ENCODE assay signal across 14 cellular contexts in genomic region chr14:50055461-50056228, GRCh38.
DNase-seq lines count a peak whose midpoint lies in the region; ATAC-seq and TF ChIP-seq lines count a peak whose summit lies in the region.
"Had no signal": no experiment of that assay in that cellular context is flagged by ENCODE, and none has a peak within 500 bp of the region (broad histone marks: within the 10 kb centered on the region; RNA-seq: fewer than 3 reads in every experiment).

No MANE protein-coding gene starts in this region.

- TF ChIP-seq CTCF in GM12864 (IDR thresholded peaks at IDR 0.05; ENCODE audit: low read depth, low read length, missing control alignments) (peak; percentile 18), mesothelial cell of epicardium (IDR thresholded peaks at IDR 0.05; ENCODE audit: unreplicated experiment) (no peak)

- H3K36me3 Mint-ChIP-seq in naive thymus-derived CD4-positive, alpha-beta T cell: peaks cover 0 to 40% (median 21%) of the 10 kb centered on the region in 5 donors
- no peaks in the 10 kb centered on the region for H3K36me3 Mint-ChIP-seq in mesothelial cell of epicardium

- CTCF ChIA-PET in naive thymus-derived CD4-positive, alpha-beta T cell (lab: Charles Lee): no interaction called here

- intact Hi-C loops in naive thymus-derived CD4-positive, alpha-beta T cell (cut with micrococcal nuclease): no loop called here

- POLR2A ChIA-PET in naive thymus-derived CD4-positive, alpha-beta T cell (lab: Charles Lee): interaction anchor here (1.6 kb wide), 1 partner anchor 46 kb away, joined by 5 read pairs; no protein-coding TSS in a partner anchor

- no peak overlapping the region for H3K27ac ChIP-seq in naive thymus-derived CD4-positive, alpha-beta T cell (ENCODE audit: low read depth, low read length)
- H3K27ac ChIP-seq: KMS-11, tibial nerve had no signal

- H3K9me3 Mint-ChIP-seq in naive thymus-derived CD4-positive, alpha-beta T cell: peaks cover 0 to 1% (median 0%) of the 10 kb centered on the region in 11 donors
- no peaks in the 10 kb centered on the region for H3K9me3 Mint-ChIP-seq in mesothelial cell of epicardium

- no peaks in the 10 kb centered on the region for H3K27me3 ChIP-seq in naive thymus-derived CD4-positive, alpha-beta T cell (ENCODE audit: control insufficient read depth in 2 of 2, insufficient read depth in 2 of 2, low read length in 2 of 2)
- H3K27me3 ChIP-seq: tibial nerve had no signal

- H3K27me3 Mint-ChIP-seq in naive thymus-derived CD4-positive, alpha-beta T cell: no peaks in the 10 kb centered on the region
- H3K27me3 Mint-ChIP-seq in mesothelial cell of epicardium (ENCODE audit: low read depth): no peaks in the 10 kb centered on the region
- H3K27me3 Mint-ChIP-seq: activated CD8-positive, alpha-beta memory T cell treated with anti-CD3 and anti-CD28 coated beads, Interleukin-2, amount 10 ng/mL, durations not matched to agents 7 days and 5 days had no signal

- no peak overlapping the region for H3K4me3 Mint-ChIP-seq in naive thymus-derived CD4-positive, alpha-beta T cell
- H3K4me3 Mint-ChIP-seq in mesothelial cell of epicardium: no peak overlapping the region
- H3K4me3 Mint-ChIP-seq: activated CD8-positive, alpha-beta memory T cell treated with anti-CD3 and anti-CD28 coated beads, Interleukin-2, amount 10 ng/mL, durations not matched to agents 7 days and 5 days had no signal

- peaks cover 8 to 15% of the 10 kb centered on the region in 2 donors for H3K4me1 ChIP-seq in naive thymus-derived CD4-positive, alpha-beta T cell (ENCODE audit: control insufficient read depth in 2 of 2, insufficient read depth in 2 of 2, low read length in 2 of 2)

- DNase-seq in GM12864 (ENCODE audit: low read depth) (no peak), NCI-H524 treated with DMSO at 0.1 percent for 48 hours (lab: John Stamatoyannopoulos, UW) (peak; percentile 54), dermis blood vessel endothelial cell (peak; percentile 7), SIG-M5 treated with dmso at 0.1 percent for 504 hours (lab: John Stamatoyannopoulos, UW; ENCODE audit: unreplicated experiment) (no peak), NCI-H526 treated with DMSO at 0.1 percent for 48 hours (lab: John Stamatoyannopoulos, UW) (no peak), mesothelial cell of epicardium (ENCODE audit: low spot score in 2 of 2, unreplicated experiment in 2 of 2) (no peak)
- no peak for DNase-seq in naive thymus-derived CD4-positive, alpha-beta T cell
- no peak for DNase-seq in activated CD4-positive, alpha-beta T cell treated with anti-CD3 and anti-CD28 coated beads for 1 hour
- DNase-seq: activated CD8-positive, alpha-beta memory T cell treated with anti-CD3 and anti-CD28 coated beads, Interleukin-2, amount 10 ng/mL, durations not matched to agents 7 days and 5 days; NCI-H446; T-helper 1 cell had no signal

- peaks cover 23 to 53% (median 46%) of the 10 kb centered on the region in 7 donors for H3K4me1 Mint-ChIP-seq in naive thymus-derived CD4-positive, alpha-beta T cell
- H3K4me1 Mint-ChIP-seq in mesothelial cell of epicardium: peaks cover under 1% of the 10 kb centered on the region

- ATAC-seq in naive thymus-derived CD4-positive, alpha-beta T cell: peak; percentile 83
- ATAC-seq: activated CD8-positive, alpha-beta memory T cell treated with anti-CD3 and anti-CD28 coated beads, Interleukin-2, amount 10 ng/mL, durations not matched to agents 7 days and 5 days; left colon had no signal

- peak overlapping the region in 3 of 9 donors; percentile 15 to 52 (median 47) for H3K27ac Mint-ChIP-seq in naive thymus-derived CD4-positive, alpha-beta T cell
- no peak overlapping the region for H3K27ac Mint-ChIP-seq in mesothelial cell of epicardium
- H3K27ac Mint-ChIP-seq: activated CD8-positive, alpha-beta memory T cell treated with anti-CD3 and anti-CD28 coated beads, Interleukin-2, amount 10 ng/mL, durations not matched to agents 7 days and 5 days had no signal

- H3K9me3 ChIP-seq in naive thymus-derived CD4-positive, alpha-beta T cell (ENCODE audit: control insufficient read depth in 2 of 3, low read length in 3 of 3): no peaks in the 10 kb centered on the region
- H3K9me3 ChIP-seq: tibial nerve had no signal

- H3K36me3 ChIP-seq in naive thymus-derived CD4-positive, alpha-beta T cell (ENCODE audit: control insufficient read depth in 2 of 3, insufficient read depth in 3 of 3, low read length in 3 of 3): peaks cover 0 to 3% (median 0%) of the 10 kb centered on the region in 3 experiments
- H3K36me3 ChIP-seq: tibial nerve had no signal

- no peak overlapping the region for H3K4me3 ChIP-seq in GM12864 (ENCODE audit: low read depth, low read length)
- H3K4me3 ChIP-seq in naive thymus-derived CD4-positive, alpha-beta T cell (ENCODE audit: low read length): no peak overlapping the region
- H3K4me3 ChIP-seq: tibial nerve had no signal

Comparison
In these comparisons a context has a peak if more than half of its experiments do, and no peak if none do; other contexts are left out.
1. DNase-seq: peak in NCI-H524 treated with DMSO at 0.1 percent for 48 hours (single experiment) and dermis blood vessel endothelial cell (single experiment); none in GM12864 (single experiment), naive thymus-derived CD4-positive, alpha-beta T cell (0 of 9), SIG-M5 treated with dmso at 0.1 percent for 504 hours (single experiment), NCI-H526 treated with DMSO at 0.1 percent for 48 hours (single experiment), activated CD4-positive, alpha-beta T cell treated with anti-CD3 and anti-CD28 coated beads for 1 hour (single experiment) and mesothelial cell of epicardium (0 of 2).